ENCODE assay signal across 20 cellular contexts in the genomic region with DNA sequence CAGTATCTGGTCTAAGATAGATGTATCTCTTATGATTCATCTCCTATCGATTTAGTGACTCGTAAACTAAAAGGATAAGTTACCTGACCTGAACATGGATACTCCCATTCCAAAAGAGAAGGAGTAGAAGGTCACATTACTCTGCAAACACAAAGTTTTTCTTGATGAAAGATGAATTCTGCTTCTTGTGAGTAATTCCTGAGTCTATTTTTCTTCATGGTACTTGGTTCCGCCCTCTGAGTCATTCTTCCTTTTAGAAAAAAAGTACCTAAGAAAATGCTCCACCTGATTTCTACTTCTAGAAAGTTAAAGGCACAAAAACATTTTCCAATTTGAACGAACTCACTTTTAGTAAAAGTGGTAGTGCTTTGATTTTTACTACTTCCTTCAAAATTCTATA.
DNase-seq lines count a peak whose midpoint lies in the region; ATAC-seq and TF ChIP-seq lines count a peak whose summit lies in the region.
"Had no signal": no experiment of that assay in that cellular context is flagged by ENCODE, and none has a peak within 500 bp of the region (broad histone marks: within the 10 kb centered on the region; RNA-seq: fewer than 3 reads in every experiment).

No MANE protein-coding gene starts in this region.

- H3K36me3 ChIP-seq in mucosa of descending colon (ENCODE audit: low read depth), result no peaks in the 10 kb centered on the region
- no peaks in the 10 kb centered on the region for H3K36me3 ChIP-seq in spleen

- 76 to 89% (median 82%) methylated on average over 4 of the region's 4 CpGs for WGBS in spleen, 5 donors

- H3K27ac ChIP-seq in epithelial cell of prostate, result peak overlapping the region; percentile 53
- H3K27ac ChIP-seq in spleen, result no peak overlapping the region

- H3K4me1 ChIP-seq in mucosa of descending colon (ENCODE audit: low read depth) (peaks cover 2% of the 10 kb centered on the region), spleen (no peaks in the 10 kb centered on the region)

- intact Hi-C loops in mucosa of descending colon (cut with DNase I, micrococcal nuclease), result no loop called here
- intact Hi-C loops in spleen (cut with DNase I; ENCODE audit: low total_unique reads), result no loop called here

- no peaks in the 10 kb centered on the region for H3K36me3 Mint-ChIP-seq in effector memory CD8-positive, alpha-beta T cell (ENCODE audit: insufficient read depth)
- H3K36me3 Mint-ChIP-seq: type B pancreatic cell had no signal

- H3K9me3 Mint-ChIP-seq in effector memory CD8-positive, alpha-beta T cell, result peaks cover 9 to 13% of the 10 kb centered on the region in 2 donors

- no peaks in the 10 kb centered on the region for H3K27me3 Mint-ChIP-seq in effector memory CD8-positive, alpha-beta T cell
- H3K27me3 Mint-ChIP-seq: stimulated activated naive CD8-positive, alpha-beta T cell treated with anti-CD3 and anti-CD28 coated beads, Interleukin-15, amount 100 ng/mL, for 72 hours; type B pancreatic cell had no signal

- no peak for TF ChIP-seq POLR2A in spleen (IDR thresholded peaks at IDR 0.05)

- TF ChIP-seq CTCF in mucosa of descending colon (IDR thresholded peaks at IDR 0.05) (no peak), spleen (IDR thresholded peaks at IDR 0.05 in 8 of 11, conservative IDR thresholded peaks at IDR 0.05 in 3 of 11) (no peak)

- H3K27ac Mint-ChIP-seq in effector memory CD8-positive, alpha-beta T cell, result no peak overlapping the region
- H3K27ac Mint-ChIP-seq: endodermal cell; stimulated activated naive CD8-positive, alpha-beta T cell treated with anti-CD3 and anti-CD28 coated beads, Interleukin-15, amount 100 ng/mL, for 72 hours; type B pancreatic cell had no signal

- H3K4me3 ChIP-seq in mucosa of descending colon (no peak overlapping the region), spleen (no peak overlapping the region)

- no peaks in the 10 kb centered on the region for H3K27me3 ChIP-seq in spleen (replicated peaks in 1 of 7)

- ATAC-seq in mucosa of descending colon (peak; percentile 42), GM19467 (IDR thresholded peaks at IDR 0.05; ENCODE audit: unreplicated experiment) (no peak)
- no peak for ATAC-seq in effector memory CD8-positive, alpha-beta T cell (replicated peaks)
- ATAC-seq: right cardiac atrium; stimulated activated naive CD8-positive, alpha-beta T cell treated with anti-CD3 and anti-CD28 coated beads, Interleukin-15, amount 100 ng/mL, for 72 hours had no signal

- DNase-seq in ELR (ENCODE audit: low read depth) (peak; percentile 73), RKO (ENCODE audit: low spot score) (peak; percentile 17), epithelial cell of prostate (ENCODE audit: low read depth, low spot score) (no peak), mucosa of descending colon (no peak), spleen (no peak), NCI-H1092 treated with DMSO at 0.1 percent for 48 hours (lab: John Stamatoyannopoulos, UW) (no peak)
- DNase-seq in effector memory CD8-positive, alpha-beta T cell, result no peak
- DNase-seq: activated CD4-positive, alpha-beta T cell treated with anti-CD3 and anti-CD28 coated beads, Interleukin-2, amount 50 U/mL, for 1 hour; activated CD8-positive, alpha-beta memory T cell treated with anti-CD3 and anti-CD28 coated beads, Interleukin-2, amount 50 U/mL, for 48 hours; activated gamma-delta T cell; amygdala; endodermal cell; GDM1; NCI-H1436 treated with DMSO at 0.1 percent for 48 hours; nucleus accumbens; right cardiac atrium; stimulated activated CD4-positive, alpha-beta T cell treated with anti-CD3 and anti-CD28 coated beads, Interleukin-1b, Interleukin-23, amount 100 ng/mL, for 48 hours; stimulated activated naive CD8-positive, alpha-beta T cell treated with anti-CD3 and anti-CD28 coated beads, Interleukin-15, amount 100 ng/mL, for 72 hours had no signal

- H3K4me1 Mint-ChIP-seq in effector memory CD8-positive, alpha-beta T cell (ENCODE audit: low read depth in 2 of 2), result no peaks in the 10 kb centered on the region
- H3K4me1 Mint-ChIP-seq: endodermal cell; stimulated activated naive CD8-positive, alpha-beta T cell treated with anti-CD3 and anti-CD28 coated beads, Interleukin-15, amount 100 ng/mL, for 72 hours had no signal

- H3K9me3 ChIP-seq in mucosa of descending colon (no peaks in the 10 kb centered on the region), spleen (peaks cover 0 to 6% (median 0%) of the 10 kb centered on the region in 8 donors)

- H3K4me3 Mint-ChIP-seq in effector memory CD8-positive, alpha-beta T cell, result no peak overlapping the region
- H3K4me3 Mint-ChIP-seq: endodermal cell; stimulated activated naive CD8-positive, alpha-beta T cell treated with anti-CD3 and anti-CD28 coated beads, Interleukin-15, amount 100 ng/mL, for 72 hours; type B pancreatic cell had no signal

Comparison
In these comparisons a context has a peak if more than half of its experiments do, and no peak if none do; other contexts are left out.
1. DNase-seq: peak in ELR (single experiment) and RKO (single experiment); none in epithelial cell of prostate (single experiment), mucosa of descending colon (0 of 3), spleen (single experiment), effector memory CD8-positive, alpha-beta T cell (0 of 3) and NCI-H1092 treated with DMSO at 0.1 percent for 48 hours (single experiment).